ENCODE assay signal across 24 cellular contexts in the genomic region with DNA sequence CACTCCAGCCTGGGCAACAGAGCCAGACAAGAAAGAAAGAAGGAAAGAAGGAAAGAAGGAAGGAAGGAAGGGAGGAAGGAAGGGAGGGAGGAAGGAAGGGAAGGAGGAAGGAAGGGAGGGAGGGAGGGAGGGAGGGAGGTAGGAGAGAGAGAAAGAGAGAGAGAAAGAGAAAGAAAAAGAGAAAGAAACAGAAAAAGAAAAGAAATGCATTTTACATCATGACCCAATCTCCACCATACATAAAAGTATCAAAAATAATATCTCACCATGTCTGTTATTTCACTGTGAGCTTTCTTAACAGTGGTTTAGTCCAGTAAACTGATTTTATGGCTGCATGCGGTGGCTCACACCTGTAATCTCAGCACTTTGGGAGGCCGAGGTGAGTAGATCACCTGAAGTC.
DNase-seq lines count a peak whose midpoint lies in the region; ATAC-seq, FAIRE-seq and TF ChIP-seq lines count a peak whose summit lies in the region.
"Had no signal": no experiment of that assay in that cellular context is flagged by ENCODE, and none has a peak within 500 bp of the region (broad histone marks: within the 10 kb centered on the region; RNA-seq: fewer than 3 reads in every experiment).

No MANE protein-coding gene starts in this region.

- DNase-seq in activated naive CD4-positive, alpha-beta T cell treated with anti-CD3 and anti-CD28 coated beads, Interleukin-2, amount 50 U/mL, for 72 hours (ENCODE audit: low spot score in 2 of 2) = no peak
- DNase-seq in activated naive CD4-positive, alpha-beta T cell treated with anti-CD3 and anti-CD28 coated beads, Interleukin-2, amount 10 ng/mL, durations not matched to agents 7 days and 5 days = no peak
- no peak for DNase-seq in GM12878 (ENCODE audit: low read depth, low spot score)
- DNase-seq in hypothalamus (lab: John Stamatoyannopoulos, UW) = no peak
- DNase-seq in DMS114 treated with DMSO at 0.1 percent for 48 hours (lab: John Stamatoyannopoulos, UW; ENCODE audit: unreplicated experiment) = no peak
- DNase-seq in PC-3 = no peak
- DNase-seq: activated CD4-positive, alpha-beta T cell treated with anti-CD3 and anti-CD28 coated beads for 4 hours; body of pancreas; COR-L47; DMS79 treated with DMSO at 0.1 percent for 48 hours; effector CD8-positive, alpha-beta T cell; esophagus squamous epithelium; gastrocnemius medialis; hippocampal formation; KG1; left ventricle myocardium superior; NCI-H69; stimulated activated CD4-positive, alpha-beta T cell treated with anti-CD3 and anti-CD28 coated beads, Interleukin-1b, Interleukin-23, amount 100 ng/mL, for 48 hours; SW 1271; thyroid gland had no signal

- WGBS in GM12878 (ENCODE audit: insufficient coverage, insufficient replicate concordance, low lambda C conversion rate, missing lambda C conversion rate) = 16% methylated on average over 2 of the region's 2 CpGs

- FAIRE-seq in GM12878 (lab: Jason Lieb, UNC) = no peak
- FAIRE-seq: GM12892, islet of Langerhans had no signal

- TF ChIP-seq CTCF in GM12878 (IDR thresholded peaks at IDR 0.05 in 2 of 3, conservative IDR thresholded peaks at IDR 0.05 in 1 of 3; ENCODE audit: control insufficient read depth in 2 of 3, extremely low read depth in 1 of 3, insufficient read depth in 1 of 3, low read depth in 3 of 3, low read length in 3 of 3) (no peak), PC-3 (conservative IDR thresholded peaks at IDR 0.05; ENCODE audit: low read depth, low read length) (no peak)

- no peak for TF ChIP-seq POLR2A in GM12878 (IDR thresholded peaks at IDR 0.05; ENCODE audit: low read depth, low read length)

- peaks cover 4 to 24% of the 10 kb centered on the region in 2 donors for H3K36me3 Mint-ChIP-seq in activated naive CD4-positive, alpha-beta T cell treated with anti-CD3 and anti-CD28 coated beads, Interleukin-2, amount 50 U/mL, for 72 hours
- peaks cover 46% of the 10 kb centered on the region for H3K36me3 Mint-ChIP-seq in activated naive CD4-positive, alpha-beta T cell treated with anti-CD3 and anti-CD28 coated beads, Interleukin-2, amount 10 ng/mL, durations not matched to agents 7 days and 5 days
- peaks cover 2% of the 10 kb centered on the region for H3K36me3 Mint-ChIP-seq in IgD-negative memory B cell
- peaks cover 54% of the 10 kb centered on the region for H3K36me3 Mint-ChIP-seq in stimulated activated memory B cell treated with anti-CD40 and anti-IgM and Interleukin-4, amounts not matched to agents 10 μg/mL and 1 μg/mL and 100 μg/mL, for 72 hours

- H3K4me1 Mint-ChIP-seq in activated naive CD4-positive, alpha-beta T cell treated with anti-CD3 and anti-CD28 coated beads, Interleukin-2, amount 10 ng/mL, durations not matched to agents 7 days and 5 days = peaks cover 86% of the 10 kb centered on the region
- H3K4me1 Mint-ChIP-seq in IgD-negative memory B cell = peaks cover 56 to 75% (median 75%) of the 10 kb centered on the region in 3 donors
- peaks cover 83% of the 10 kb centered on the region for H3K4me1 Mint-ChIP-seq in stimulated activated memory B cell treated with anti-CD40 and anti-IgM and Interleukin-4, amounts not matched to agents 10 μg/mL and 1 μg/mL and 100 μg/mL, for 72 hours

- H3K9me3 ChIP-seq in GM12878 (replicated peaks; ENCODE audit: control insufficient read depth, insufficient read depth, low read length) = no peaks in the 10 kb centered on the region
- H3K9me3 ChIP-seq in PC-3 (ENCODE audit: low read length) = no peaks in the 10 kb centered on the region
- H3K9me3 ChIP-seq: body of pancreas, esophagus squamous epithelium, gastrocnemius medialis, thyroid gland had no signal

- intact Hi-C loops in GM12878 (cut with micrococcal nuclease; ENCODE audit: unreplicated experiment) (no loop called here), PC-3 (cut with micrococcal nuclease) (no loop called here)

- H3K36me3 ChIP-seq in GM12878 (ENCODE audit: control insufficient read depth in 2 of 2, insufficient read depth in 2 of 2, low read length in 1 of 2) = peaks cover 6 to 7% of the 10 kb centered on the region in 2 experiments; a peak in 3 of 4 replicates
- H3K36me3 ChIP-seq in PC-3 (ENCODE audit: low read depth, low read length) = no peaks in the 10 kb centered on the region
- H3K36me3 ChIP-seq: thyroid gland had no signal

- TF ChIP-seq RAD21 in GM12878 (IDR thresholded peaks at IDR 0.05; ENCODE audit: insufficient read depth, low read depth, low read length) = no peak

- H3F3A ChIP-seq in PC-3 (ENCODE audit: low read length, unreplicated experiment) = peaks cover 1% of the 10 kb centered on the region

- peak overlapping the region; percentile 42 to 91 for H3K27ac Mint-ChIP-seq in activated naive CD4-positive, alpha-beta T cell treated with anti-CD3 and anti-CD28 coated beads, Interleukin-2, amount 50 U/mL, for 72 hours
- no peak overlapping the region for H3K27ac Mint-ChIP-seq in activated naive CD4-positive, alpha-beta T cell treated with anti-CD3 and anti-CD28 coated beads, Interleukin-2, amount 10 ng/mL, durations not matched to agents 7 days and 5 days
- peak overlapping the region in 2 of 3 donors; percentile 81 to 91 for H3K27ac Mint-ChIP-seq in IgD-negative memory B cell
- H3K27ac Mint-ChIP-seq in stimulated activated memory B cell treated with anti-CD40 and anti-IgM and Interleukin-4, amounts not matched to agents 10 μg/mL and 1 μg/mL and 100 μg/mL, for 72 hours = peak overlapping the region; percentile 52

- CTCF ChIA-PET in activated naive CD4-positive, alpha-beta T cell treated with anti-CD3 and anti-CD28 coated beads, Interleukin-2, amount 10 ng/mL, durations not matched to agents 7 days and 5 days (lab: Charles Lee) = interaction anchor here (0.6 to 0.8 kb wide), 2 partner anchors 25 to 818 kb away, joined by 3 to 6 read pairs; no protein-coding TSS in a partner anchor
- CTCF ChIA-PET in GM12878 (lab: Yijun Ruan, JAX) (interaction anchor here (0.6 to 8.0 kb wide), 7 partner anchors 12 to 35 kb away, joined by 3 to 85 read pairs (median 48); no protein-coding TSS in a partner anchor), PC-3 (lab: Charles Lee) (no interaction called here)

- TF ChIP-seq EP300 in GM12878 (IDR thresholded peaks at IDR 0.05; ENCODE audit: borderline replicate concordance in 1 of 2, control insufficient read depth in 1 of 2, low read depth in 2 of 2, low read length in 2 of 2) = no peak

- POLR2A ChIA-PET in GM12878 (lab: Charles Lee) (interaction anchor here (0.6 to 13.9 kb wide), 7 partner anchors 10 to 66 kb away, joined by 3 to 384 read pairs (median 4); no protein-coding TSS in a partner anchor), PC-3 (lab: Charles Lee; ENCODE audit: unreplicated experiment) (no interaction called here)

- RAD21 ChIA-PET in GM12878 (lab: Charles Lee; ENCODE audit: unreplicated experiment) = interaction anchor here (20.7 kb wide), 1 partner anchor 23 kb away, joined by 537 read pairs; no protein-coding TSS in a partner anchor

- H2AFZ ChIP-seq in GM12878 (ENCODE audit: control insufficient read depth, low read depth, low read length) (no peak overlapping the region), PC-3 (ENCODE audit: low read length) (no peak overlapping the region)

- no peaks in the 10 kb centered on the region for H3K9me2 ChIP-seq in PC-3 (replicated peaks; ENCODE audit: low read length)

- H3K4me3 Mint-ChIP-seq in activated naive CD4-positive, alpha-beta T cell treated with anti-CD3 and anti-CD28 coated beads, Interleukin-2, amount 10 ng/mL, durations not matched to agents 7 days and 5 days = no peak overlapping the region
- H3K4me3 Mint-ChIP-seq in IgD-negative memory B cell = peak overlapping the region in 2 of 4 donors; percentile 49 to 70
- H3K4me3 Mint-ChIP-seq in stimulated activated memory B cell treated with anti-CD40 and anti-IgM and Interleukin-4, amounts not matched to agents 10 μg/mL and 1 μg/mL and 100 μg/mL, for 72 hours = peak overlapping the region; percentile 38

- no peaks in the 10 kb centered on the region for H3K27me3 ChIP-seq in GM12878 (replicated peaks in 1 of 2; ENCODE audit: control insufficient read depth in 2 of 2, insufficient read depth in 2 of 2, low read length in 1 of 2)
- no peaks in the 10 kb centered on the region for H3K27me3 ChIP-seq in PC-3 (ENCODE audit: low read length)
- H3K27me3 ChIP-seq: body of pancreas, esophagus squamous epithelium, gastrocnemius medialis, thyroid gland had no signal

- in situ Hi-C loops in GM12878 (cut with MboI) = no loop called here

- no peak overlapping the region for H3K9ac ChIP-seq in GM12878 (ENCODE audit: control insufficient read depth, insufficient read depth, low read length)
- H3K9ac ChIP-seq in PC-3 (ENCODE audit: low read length) = no peak overlapping the region

- H3K4me3 ChIP-seq in GM12878 = no peak overlapping the region
- H3K4me3 ChIP-seq in PC-3 (ENCODE audit: low read length) = no peak overlapping the region
- H3K4me3 ChIP-seq: body of pancreas, esophagus squamous epithelium, gastrocnemius medialis, thyroid gland had no signal

- no peaks in the 10 kb centered on the region for H3K9me3 Mint-ChIP-seq in activated naive CD4-positive, alpha-beta T cell treated with anti-CD3 and anti-CD28 coated beads, Interleukin-2, amount 50 U/mL, for 72 hours
- H3K9me3 Mint-ChIP-seq in activated naive CD4-positive, alpha-beta T cell treated with anti-CD3 and anti-CD28 coated beads, Interleukin-2, amount 10 ng/mL, durations not matched to agents 7 days and 5 days = no peaks in the 10 kb centered on the region
- no peaks in the 10 kb centered on the region for H3K9me3 Mint-ChIP-seq in IgD-negative memory B cell
- no peaks in the 10 kb centered on the region for H3K9me3 Mint-ChIP-seq in stimulated activated memory B cell treated with anti-CD40 and anti-IgM and Interleukin-4, amounts not matched to agents 10 μg/mL and 1 μg/mL and 100 μg/mL, for 72 hours

- H3K4me1 ChIP-seq in GM12878 (ENCODE audit: control insufficient read depth, insufficient read depth, low read length) (peaks cover 61% of the 10 kb centered on the region), PC-3 (ENCODE audit: insufficient read depth, low read length) (peaks cover 25% of the 10 kb centered on the region)

- no TSS peak for BruUV-seq in GM12878 (replicated peaks; lab: Mats Ljungman, UMichigan)
- no TSS peak for BruUV-seq in PC-3 (replicated peaks; lab: Mats Ljungman, UMichigan)

- H3K27ac ChIP-seq in GM12878 (ENCODE audit: control insufficient read depth, insufficient read depth) (peak overlapping the region; percentile 37; the same call in 1 of the 2 replicates), PC-3 (ENCODE audit: low read length) (no peak overlapping the region)
- H3K27ac ChIP-seq: body of pancreas, esophagus squamous epithelium, gastrocnemius medialis, thyroid gland had no signal

- ATAC-seq in activated naive CD4-positive, alpha-beta T cell treated with anti-CD3 and anti-CD28 coated beads, Interleukin-2, amount 50 U/mL, for 72 hours = no peak
- ATAC-seq in GM12878 (no peak), PC-3 (no peak)
- ATAC-seq in stimulated activated memory B cell treated with anti-CD40 and anti-IgM and Interleukin-4, amounts not matched to agents 10 μg/mL and 1 μg/mL and 100 μg/mL, for 72 hours = no peak
- ATAC-seq: body of pancreas, gastrocnemius medialis, left ventricle myocardium superior had no signal

- no peak overlapping the region for H3K4me2 ChIP-seq in GM12878 (ENCODE audit: control insufficient read depth, insufficient read depth)
- no peak overlapping the region for H3K4me2 ChIP-seq in PC-3 (ENCODE audit: low read length)

- no peaks in the 10 kb centered on the region for H3K27me3 Mint-ChIP-seq in activated naive CD4-positive, alpha-beta T cell treated with anti-CD3 and anti-CD28 coated beads, Interleukin-2, amount 10 ng/mL, durations not matched to agents 7 days and 5 days
- H3K27me3 Mint-ChIP-seq in IgD-negative memory B cell = no peaks in the 10 kb centered on the region
- no peaks in the 10 kb centered on the region for H3K27me3 Mint-ChIP-seq in stimulated activated memory B cell treated with anti-CD40 and anti-IgM and Interleukin-4, amounts not matched to agents 10 μg/mL and 1 μg/mL and 100 μg/mL, for 72 hours

- SMC1A ChIA-PET in GM12878 (lab: Charles Lee; ENCODE audit: uncharacterized antibody, unreplicated experiment) = interaction anchor here (0.7 to 16.2 kb wide), 5 partner anchors 16 to 215 kb away, joined by 3 to 490 read pairs (median 11); no protein-coding TSS in a partner anchor

- H4K20me1 ChIP-seq in GM12878 (ENCODE audit: control insufficient read depth, insufficient read depth) (no peaks in the 10 kb centered on the region), PC-3 (ENCODE audit: low read length) (no peaks in the 10 kb centered on the region)

- H3K79me2 ChIP-seq in GM12878 (ENCODE audit: control insufficient read depth, insufficient read depth, low read length) (peaks cover 97% of the 10 kb centered on the region), PC-3 (ENCODE audit: low read length) (peaks cover 41% of the 10 kb centered on the region)
